In genomic region chr11:46273511-46274205, GRCh38 we compare ENCODE assay signal across 9 cellular contexts. TPM values are rescaled to one million over a fixed set of nuclear protein-coding genes. Genes with fewer than 3 reads are reported as not detected.
DNase-seq lines count a peak whose midpoint lies in the region; ATAC-seq and TF ChIP-seq lines count a peak whose summit lies in the region.
"Had no signal": no experiment of that assay in that cellular context is flagged by ENCODE, and none has a peak within 500 bp of the region (broad histone marks: within the 10 kb centered on the region; RNA-seq: fewer than 3 reads in every experiment).

No MANE protein-coding gene starts in this region.

- H3K27ac ChIP-seq in PC-9 (peak overlapping the region; percentile 9), skeletal muscle tissue (ENCODE audit: low read depth, low read length) (peak overlapping the region; percentile 59)

- CTCF ChIA-PET in PC-9 (lab: Charles Lee), result interaction anchor here (0.6 to 1.0 kb wide), 2 partner anchors 18 to 36 kb away, joined by 3 to 4 read pairs; no protein-coding TSS in a partner anchor
- CTCF ChIA-PET in activated CD8-positive, alpha-beta T cell treated with anti-CD3 and anti-CD28 coated beads for 36 hours (lab: Charles Lee), result interaction anchor here (1.0 to 1.7 kb wide), 4 partner anchors 23 to 42 kb away, joined by 3 to 4 read pairs (median 4); no protein-coding TSS in a partner anchor

- H3K36me3 ChIP-seq in PC-9 (ENCODE audit: low read depth), result no peaks in the 10 kb centered on the region
- no peaks in the 10 kb centered on the region for H3K36me3 ChIP-seq in skeletal muscle tissue (ENCODE audit: control insufficient read depth in 3 of 3, insufficient read depth in 3 of 3, low read length in 3 of 3)

- no peaks in the 10 kb centered on the region for H3K79me2 ChIP-seq in PC-9 (ENCODE audit: low read depth)

- H3K4me1 Mint-ChIP-seq in stimulated activated naive CD8-positive, alpha-beta T cell treated with anti-CD3 and anti-CD28 coated beads, Interleukin-15, amount 100 ng/mL, for 72 hours, result peaks cover 10% of the 10 kb centered on the region
- H3K4me1 Mint-ChIP-seq in activated CD8-positive, alpha-beta T cell treated with anti-CD3 and anti-CD28 coated beads for 36 hours (ENCODE audit: low read depth), result peaks cover 7% of the 10 kb centered on the region

- no peak overlapping the region for H3K27ac Mint-ChIP-seq in stimulated activated naive CD8-positive, alpha-beta T cell treated with anti-CD3 and anti-CD28 coated beads, Interleukin-15, amount 100 ng/mL, for 72 hours
- no peak overlapping the region for H3K27ac Mint-ChIP-seq in activated CD8-positive, alpha-beta T cell treated with anti-CD3 and anti-CD28 coated beads for 36 hours

- H3K9me3 Mint-ChIP-seq in stimulated activated naive CD8-positive, alpha-beta T cell treated with anti-CD3 and anti-CD28 coated beads, Interleukin-15, amount 100 ng/mL, for 72 hours, result no peaks in the 10 kb centered on the region
- H3K9me3 Mint-ChIP-seq in activated CD8-positive, alpha-beta T cell treated with anti-CD3 and anti-CD28 coated beads for 36 hours, result no peaks in the 10 kb centered on the region

- DNase-seq in EL, result peak; percentile 50
- DNase-seq in PC-9, result peak in 1 of 2 experiments; percentile 78
- DNase-seq in fibroblast of villous mesenchyme (ENCODE audit: low read depth), result peak; percentile 95
- no peak for DNase-seq in stimulated activated naive CD8-positive, alpha-beta T cell treated with anti-CD3 and anti-CD28 coated beads, Interleukin-15, amount 100 ng/mL, for 72 hours
- DNase-seq in activated CD8-positive, alpha-beta T cell treated with anti-CD3 and anti-CD28 coated beads for 36 hours, result no peak
- DNase-seq: NCI-H510A had no signal

- peaks cover 15% of the 10 kb centered on the region for H3F3A ChIP-seq in PC-9 (ENCODE audit: insufficient read depth, low read depth)

- H3K4me2 ChIP-seq in PC-9, result peak overlapping the region; percentile 34; the same call in 1 of the 2 replicates

- H2AFZ ChIP-seq in PC-9, result no peak overlapping the region; the same call in 1 of the 2 replicates

- peaks cover 32% of the 10 kb centered on the region for H3K4me1 ChIP-seq in PC-9 (replicated peaks; ENCODE audit: insufficient read depth)
- peaks cover 12 to 40% (median 36%) of the 10 kb centered on the region in 3 donors for H3K4me1 ChIP-seq in skeletal muscle tissue (ENCODE audit: control insufficient read depth in 3 of 3, insufficient read depth in 3 of 3, low read length in 3 of 3)

- no peak overlapping the region for H3K9ac ChIP-seq in skeletal muscle tissue (ENCODE audit: low read depth in 1 of 3, low read length in 3 of 3)

- ATAC-seq in GM19455 (IDR thresholded peaks at IDR 0.05; ENCODE audit: unreplicated experiment) (no peak), HG03139 (IDR thresholded peaks at IDR 0.05; ENCODE audit: unreplicated experiment) (no peak)
- ATAC-seq in stimulated activated naive CD8-positive, alpha-beta T cell treated with anti-CD3 and anti-CD28 coated beads, Interleukin-15, amount 100 ng/mL, for 72 hours, result no peak
- ATAC-seq in activated CD8-positive, alpha-beta T cell treated with anti-CD3 and anti-CD28 coated beads for 36 hours, result no peak

- H3K4me3 ChIP-seq in PC-9, result no peak overlapping the region
- peak overlapping the region; percentile 12 for H3K4me3 ChIP-seq in fibroblast of villous mesenchyme (ENCODE audit: low read depth, low read length)
- H3K4me3 ChIP-seq in skeletal muscle tissue (ENCODE audit: low read length in 3 of 3), result no peak overlapping the region

- H3K9me2 ChIP-seq in PC-9 (ENCODE audit: insufficient read depth), result no peaks in the 10 kb centered on the region

- BruUV-seq in PC-9 (replicated peaks; lab: Mats Ljungman, UMichigan), result no TSS peak

- H3K36me3 Mint-ChIP-seq in activated CD8-positive, alpha-beta T cell treated with anti-CD3 and anti-CD28 coated beads for 36 hours (ENCODE audit: low read depth), result no peaks in the 10 kb centered on the region

- POLR2A ChIA-PET in PC-9 (lab: Charles Lee; ENCODE audit: unreplicated experiment), result no interaction called here
- POLR2A ChIA-PET in activated CD8-positive, alpha-beta T cell treated with anti-CD3 and anti-CD28 coated beads for 36 hours (lab: Charles Lee), result no interaction called here

- H3K9me3 ChIP-seq in PC-9 (ENCODE audit: insufficient read depth, low read depth) (no peaks in the 10 kb centered on the region), skeletal muscle tissue (ENCODE audit: control insufficient read depth in 3 of 3, low read length in 3 of 3) (no peaks in the 10 kb centered on the region)

- no peaks in the 10 kb centered on the region for H4K20me1 ChIP-seq in PC-9 (ENCODE audit: insufficient read depth)

- intact Hi-C loops in PC-9 (cut with micrococcal nuclease; ENCODE audit: unreplicated experiment), result no loop called here
- intact Hi-C loops in activated CD8-positive, alpha-beta T cell treated with anti-CD3 and anti-CD28 coated beads for 36 hours (cut with micrococcal nuclease), result no loop called here

- peaks cover 26% of the 10 kb centered on the region for H3K27me3 Mint-ChIP-seq in stimulated activated naive CD8-positive, alpha-beta T cell treated with anti-CD3 and anti-CD28 coated beads, Interleukin-15, amount 100 ng/mL, for 72 hours
- H3K27me3 Mint-ChIP-seq in activated CD8-positive, alpha-beta T cell treated with anti-CD3 and anti-CD28 coated beads for 36 hours, result peaks cover 15% of the 10 kb centered on the region

- H3K4me3 Mint-ChIP-seq in stimulated activated naive CD8-positive, alpha-beta T cell treated with anti-CD3 and anti-CD28 coated beads, Interleukin-15, amount 100 ng/mL, for 72 hours, result no peak overlapping the region
- H3K4me3 Mint-ChIP-seq in activated CD8-positive, alpha-beta T cell treated with anti-CD3 and anti-CD28 coated beads for 36 hours, result no peak overlapping the region

- TF ChIP-seq CTCF in PC-9 (conservative IDR thresholded peaks at IDR 0.05), result no peak
- no peak for TF ChIP-seq CTCF in fibroblast of villous mesenchyme (IDR thresholded peaks at IDR 0.05; ENCODE audit: insufficient read depth, low read depth, low read length)
- no peak for TF ChIP-seq CTCF in activated CD8-positive, alpha-beta T cell treated with anti-CD3 and anti-CD28 coated beads for 36 hours (IDR thresholded peaks at IDR 0.05)

- H3K27me3 ChIP-seq in PC-9 (ENCODE audit: insufficient read depth, low read depth) (no peaks in the 10 kb centered on the region), skeletal muscle tissue (ENCODE audit: control insufficient read depth in 3 of 3, insufficient read depth in 3 of 3, low read length in 3 of 3) (peaks cover 10 to 35% (median 27%) of the 10 kb centered on the region in 3 donors)

RNA-seq across cellular contexts. Expression of gene CREB3L1, which starts 3.8 kb away (rescaled TPM):
- total RNA-seq in PC-9 (2021) (1.3 and 3.1 TPM in 2 replicates), fibroblast of villous mesenchyme (40.6 and 66.7 TPM in 2 replicates), skeletal muscle tissue (12.5 TPM)
- total RNA-seq in activated CD8-positive, alpha-beta T cell treated with anti-CD3 and anti-CD28 coated beads for 36 hours, result not detected

Comparison
In these comparisons a context has a peak if more than half of its experiments do, and no peak if none do; other contexts are left out.
1. DNase-seq: peak in EL (single experiment) and fibroblast of villous mesenchyme (single experiment); none in stimulated activated naive CD8-positive, alpha-beta T cell treated with anti-CD3 and anti-CD28 coated beads, Interleukin-15, amount 100 ng/mL, for 72 hours (0 of 2) and activated CD8-positive, alpha-beta T cell treated with anti-CD3 and anti-CD28 coated beads for 36 hours (single experiment).